In the genomic region with DNA sequence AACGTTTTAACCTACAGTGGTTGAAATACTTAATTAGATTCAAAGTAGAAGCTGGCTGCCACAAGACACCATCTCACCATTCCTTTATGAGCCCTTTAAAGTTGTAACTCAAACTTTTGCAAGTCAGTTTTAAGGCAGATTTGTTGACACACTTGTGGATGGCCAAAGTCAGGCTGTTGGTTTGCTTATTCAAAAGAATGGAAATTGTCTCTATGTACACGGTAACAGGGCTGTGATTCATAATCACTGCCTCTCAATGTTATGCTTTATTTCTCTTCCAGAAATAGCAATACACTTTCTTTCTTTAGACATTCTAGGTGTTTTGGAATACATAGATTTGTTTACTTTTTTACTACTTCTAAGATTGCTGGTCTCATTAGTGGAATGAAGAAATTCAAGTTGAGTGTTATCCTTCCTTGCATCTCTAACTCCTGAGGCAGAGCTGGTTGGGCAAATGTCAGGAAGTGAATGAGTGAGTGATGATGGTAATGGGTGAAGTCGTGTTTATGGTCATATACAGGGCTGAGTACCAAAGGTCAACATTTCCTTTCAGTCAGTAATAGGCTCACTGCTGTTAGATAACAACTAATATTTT, we compare ENCODE assay signal across 12 cellular contexts.
"Had no signal": no experiment of that assay in that cellular context is flagged by ENCODE, and none has a peak within 500 bp of the region (broad histone marks: within the 10 kb centered on the region; RNA-seq: fewer than 3 reads in every experiment).

No MANE protein-coding gene starts in this region.

- ATAC-seq: activated CD4-positive, CD25-positive, alpha-beta regulatory T cell treated with anti-CD3 and anti-CD28 coated beads, Interleukin-2, amount 50 U/mL, for 24 hours; activated naive CD4-positive, alpha-beta T cell treated with anti-CD3 and anti-CD28 coated beads, Interleukin-2, amount 50 U/mL, for 72 hours; heart left ventricle; stimulated activated memory B cell treated with anti-CD40 and anti-IgM and Interleukin-4, amounts not matched to agents 10 μg/mL and 1 μg/mL and 100 μg/mL, for 72 hours had no signal

- DNase-seq: activated T-cell treated with anti-CD3 and anti-CD28 coated beads, Interleukin-2, amount 50 U/mL, for 1 hour; brain microvascular endothelial cell; dermis blood vessel endothelial cell; esophagus squamous epithelium; heart left ventricle; substantia nigra; upper lobe of left lung had no signal

- H3K27me3 Mint-ChIP-seq: stimulated activated memory B cell treated with anti-CD40 and anti-IgM and Interleukin-4, amounts not matched to agents 10 μg/mL and 1 μg/mL and 100 μg/mL, for 72 hours had no signal

- H3K9me3 Mint-ChIP-seq: activated naive CD4-positive, alpha-beta T cell treated with anti-CD3 and anti-CD28 coated beads, Interleukin-2, amount 50 U/mL, for 72 hours; stimulated activated memory B cell treated with anti-CD40 and anti-IgM and Interleukin-4, amounts not matched to agents 10 μg/mL and 1 μg/mL and 100 μg/mL, for 72 hours; T-helper 2 cell treated with Interferon-gamma antibody and Interleukin-4, amounts not matched to agents 5 μg/mL and 100 μg/mL, for 36 hours had no signal

- H3K27ac ChIP-seq: brain microvascular endothelial cell, esophagus squamous epithelium, heart left ventricle, right atrium auricular region, upper lobe of left lung had no signal

- H3K36me3 Mint-ChIP-seq: activated naive CD4-positive, alpha-beta T cell treated with anti-CD3 and anti-CD28 coated beads, Interleukin-2, amount 50 U/mL, for 72 hours had no signal

- H3K27me3 ChIP-seq: brain microvascular endothelial cell, esophagus squamous epithelium, heart left ventricle, right atrium auricular region, upper lobe of left lung had no signal

- H3K27ac Mint-ChIP-seq: activated naive CD4-positive, alpha-beta T cell treated with anti-CD3 and anti-CD28 coated beads, Interleukin-2, amount 50 U/mL, for 72 hours; stimulated activated memory B cell treated with anti-CD40 and anti-IgM and Interleukin-4, amounts not matched to agents 10 μg/mL and 1 μg/mL and 100 μg/mL, for 72 hours; T-helper 2 cell treated with Interferon-gamma antibody and Interleukin-4, amounts not matched to agents 5 μg/mL and 100 μg/mL, for 36 hours had no signal

- H3K9me3 ChIP-seq: esophagus squamous epithelium, heart left ventricle, right atrium auricular region, upper lobe of left lung had no signal

- H3K4me3 ChIP-seq: esophagus squamous epithelium, heart left ventricle, right atrium auricular region, upper lobe of left lung had no signal

- H3K4me1 ChIP-seq: esophagus squamous epithelium, heart left ventricle, right atrium auricular region, upper lobe of left lung had no signal

- H3K4me3 Mint-ChIP-seq: stimulated activated memory B cell treated with anti-CD40 and anti-IgM and Interleukin-4, amounts not matched to agents 10 μg/mL and 1 μg/mL and 100 μg/mL, for 72 hours; T-helper 2 cell treated with Interferon-gamma antibody and Interleukin-4, amounts not matched to agents 5 μg/mL and 100 μg/mL, for 36 hours had no signal

- H3K4me1 Mint-ChIP-seq: stimulated activated memory B cell treated with anti-CD40 and anti-IgM and Interleukin-4, amounts not matched to agents 10 μg/mL and 1 μg/mL and 100 μg/mL, for 72 hours had no signal

- H3K36me3 ChIP-seq: brain microvascular endothelial cell, esophagus squamous epithelium, right atrium auricular region, upper lobe of left lung had no signal
